ENCODE assay signal across 8 cellular contexts in genomic region chr2:224585205-224586088, GRCh38. TPM values are rescaled to one million over a fixed set of nuclear protein-coding genes. Genes with fewer than 3 reads are reported as not detected.
DNase-seq lines count a peak whose midpoint lies in the region; ATAC-seq and TF ChIP-seq lines count a peak whose summit lies in the region.

Gene CUL3, minus strand, starts transcription at chr2:224585363. Its CDS starts 354 bp downstream, at chr2:224585009.

- peak; percentile 92 for ATAC-seq in RWPE2 (ENCODE audit: low read depth)
- peak; percentile 93 to 94 for ATAC-seq in natural killer cell treated with Interleukin-12 subunit alpha and Interleukin-12 subunit beta and Interleukin-15 and Interleukin-18, amount 100 ng/mL, for 72 hours
- peak; percentile 86 for ATAC-seq in stimulated activated naive CD8-positive, alpha-beta T cell treated with anti-CD3 and anti-CD28 coated beads, Interleukin-15, Interleukin-2, amounts not matched to agents 100 U/mL and 50 U/mL, for 24 hours

- H3K27me3 ChIP-seq in RWPE2 (ENCODE audit: insufficient read depth, poor library complexity, severe bottlenecking) = no peaks in the 10 kb centered on the region

- H3K4me3 Mint-ChIP-seq in activated T-helper 2 cell treated with anti-CD3 and anti-CD28 coated beads, Interferon-gamma antibody, Interleukin-2, Interleukin-4, amounts not matched to agents 10 μg/mL and 5 μg/mL and 100 μg/mL, durations not matched to agents 14 hours and 24 hours and 36 hours (ENCODE audit: low read depth) = peak within 1 kb of the TSS; percentile 98
- peak within 1 kb of the TSS; percentile 98 for H3K4me3 Mint-ChIP-seq in natural killer cell treated with Interleukin-12 subunit alpha and Interleukin-12 subunit beta and Interleukin-15 and Interleukin-18, amount 100 ng/mL, for 72 hours

- DNase-seq in EH (ENCODE audit: low read depth) = peak; percentile 97
- DNase-seq in H4 (ENCODE audit: low spot score) = peak; percentile 94
- DNase-seq in LoVo (ENCODE audit: low spot score) = peak; percentile 98
- DNase-seq in RWPE2 (ENCODE audit: low spot score) = peak; percentile 97
- DNase-seq in activated T-helper 2 cell treated with anti-CD3 and anti-CD28 coated beads, Interferon-gamma antibody, Interleukin-2, Interleukin-4, amounts not matched to agents 10 μg/mL and 5 μg/mL and 100 μg/mL, durations not matched to agents 14 hours and 24 hours and 36 hours (ENCODE audit: low spot score) = peak; percentile 98
- DNase-seq in fibroblast of peridontal ligament (ENCODE audit: extremely low read depth) = peak; percentile 96
- peak; percentile 99 for DNase-seq in natural killer cell treated with Interleukin-12 subunit alpha and Interleukin-12 subunit beta and Interleukin-15 and Interleukin-18, amount 100 ng/mL, for 72 hours (ENCODE audit: low spot score)
- DNase-seq in stimulated activated naive CD8-positive, alpha-beta T cell treated with anti-CD3 and anti-CD28 coated beads, Interleukin-15, Interleukin-2, amounts not matched to agents 100 U/mL and 50 U/mL, for 24 hours = peak; percentile 99

- no peaks in the 10 kb centered on the region for H3K9me3 Mint-ChIP-seq in activated T-helper 2 cell treated with anti-CD3 and anti-CD28 coated beads, Interferon-gamma antibody, Interleukin-2, Interleukin-4, amounts not matched to agents 10 μg/mL and 5 μg/mL and 100 μg/mL, durations not matched to agents 14 hours and 24 hours and 36 hours
- no peaks in the 10 kb centered on the region for H3K9me3 Mint-ChIP-seq in natural killer cell treated with Interleukin-12 subunit alpha and Interleukin-12 subunit beta and Interleukin-15 and Interleukin-18, amount 100 ng/mL, for 72 hours

- H3K27ac Mint-ChIP-seq in activated T-helper 2 cell treated with anti-CD3 and anti-CD28 coated beads, Interferon-gamma antibody, Interleukin-2, Interleukin-4, amounts not matched to agents 10 μg/mL and 5 μg/mL and 100 μg/mL, durations not matched to agents 14 hours and 24 hours and 36 hours = peak within 1 kb of the TSS; percentile 90
- H3K27ac Mint-ChIP-seq in natural killer cell treated with Interleukin-12 subunit alpha and Interleukin-12 subunit beta and Interleukin-15 and Interleukin-18, amount 100 ng/mL, for 72 hours = peak within 1 kb of the TSS; percentile 94 to 96

- intact Hi-C loops in activated T-helper 2 cell treated with anti-CD3 and anti-CD28 coated beads, Interferon-gamma antibody, Interleukin-2, Interleukin-4, amounts not matched to agents 10 μg/mL and 5 μg/mL and 100 μg/mL, durations not matched to agents 14 hours and 24 hours and 36 hours (cut with micrococcal nuclease) = loop anchor here (1.0 to 10.0 kb wide), 7 partner anchors 15 to 628 kb away; partner anchors contain the start of genes FAM124B, MRPL44 and SERPINE2

- H3K27ac ChIP-seq in RWPE2 (ENCODE audit: poor library complexity, severe bottlenecking) = peak within 1 kb of the TSS; percentile 73

- H3K36me3 Mint-ChIP-seq in activated T-helper 2 cell treated with anti-CD3 and anti-CD28 coated beads, Interferon-gamma antibody, Interleukin-2, Interleukin-4, amounts not matched to agents 10 μg/mL and 5 μg/mL and 100 μg/mL, durations not matched to agents 14 hours and 24 hours and 36 hours (ENCODE audit: low read depth) = peaks cover 27% of the 10 kb centered on the region
- H3K36me3 Mint-ChIP-seq in natural killer cell treated with Interleukin-12 subunit alpha and Interleukin-12 subunit beta and Interleukin-15 and Interleukin-18, amount 100 ng/mL, for 72 hours = peaks cover 6% of the 10 kb centered on the region

- H3K9me3 ChIP-seq in RWPE2 (ENCODE audit: severe bottlenecking) = no peaks in the 10 kb centered on the region

- H3K36me3 ChIP-seq in RWPE2 (ENCODE audit: low read depth) = peaks cover 13% of the 10 kb centered on the region; the same call in 1 of the 2 replicates

- no peaks in the 10 kb centered on the region for H3K27me3 Mint-ChIP-seq in activated T-helper 2 cell treated with anti-CD3 and anti-CD28 coated beads, Interferon-gamma antibody, Interleukin-2, Interleukin-4, amounts not matched to agents 10 μg/mL and 5 μg/mL and 100 μg/mL, durations not matched to agents 14 hours and 24 hours and 36 hours (ENCODE audit: low read depth)
- H3K27me3 Mint-ChIP-seq in natural killer cell treated with Interleukin-12 subunit alpha and Interleukin-12 subunit beta and Interleukin-15 and Interleukin-18, amount 100 ng/mL, for 72 hours = no peaks in the 10 kb centered on the region

- H3K4me1 Mint-ChIP-seq in activated T-helper 2 cell treated with anti-CD3 and anti-CD28 coated beads, Interferon-gamma antibody, Interleukin-2, Interleukin-4, amounts not matched to agents 10 μg/mL and 5 μg/mL and 100 μg/mL, durations not matched to agents 14 hours and 24 hours and 36 hours (ENCODE audit: low read depth) = peaks cover 42% of the 10 kb centered on the region
- peaks cover 26 to 27% of the 10 kb centered on the region in 2 donors for H3K4me1 Mint-ChIP-seq in natural killer cell treated with Interleukin-12 subunit alpha and Interleukin-12 subunit beta and Interleukin-15 and Interleukin-18, amount 100 ng/mL, for 72 hours (ENCODE audit: low read depth in 2 of 2)

- peak within 1 kb of the TSS; percentile 82 for H3K4me3 ChIP-seq in RWPE2 (ENCODE audit: severe bottlenecking)

- no peak for TF ChIP-seq CTCF in RWPE2 (IDR thresholded peaks at IDR 0.05; ENCODE audit: poor library complexity, severe bottlenecking)

- H3K4me1 ChIP-seq in RWPE2 (ENCODE audit: insufficient read depth, poor library complexity, severe bottlenecking) = peaks cover 13% of the 10 kb centered on the region

RNA-seq across cellular contexts. Expression of gene CUL3, which starts in this region (rescaled TPM):
- 76.7 and 84.4 TPM in 2 replicates for total RNA-seq in H4 (2014; rRNA removed; shearing (Covaris generic))
- total RNA-seq in activated T-helper 2 cell treated with anti-CD3 and anti-CD28 coated beads, Interferon-gamma antibody, Interleukin-2, Interleukin-4, amounts not matched to agents 10 μg/mL and 5 μg/mL and 100 μg/mL, durations not matched to agents 14 hours and 24 hours and 36 hours = 79.6 and 89.8 TPM in 2 replicates
- total RNA-seq in natural killer cell treated with Interleukin-12 subunit alpha and Interleukin-12 subunit beta and Interleukin-15 and Interleukin-18, amount 100 ng/mL, for 72 hours = 100 to 1,000 TPM in 1 of 2 donors, 10 to 100 TPM in 1; 86.4 to 103 TPM

Comparison
In these comparisons a context has a peak if more than half of its experiments do, and no peak if none do; other contexts are left out.
1. Peak in every context shown above with its lines: DNase-seq, ATAC-seq, H3K4me3 ChIP-seq and H3K27ac ChIP-seq.